Comparison of ENCODE assay signal across 25 cellular contexts in genomic region chr3:14007006-14007405, GRCh38.
"Had no signal": no experiment of that assay in that cellular context is flagged by ENCODE, and none has a peak within 500 bp of the region (broad histone marks: within the 10 kb centered on the region; RNA-seq: fewer than 3 reads in every experiment).

No MANE protein-coding gene starts in this region.

- H3K36me3 Mint-ChIP-seq: natural killer cell treated with Interleukin-12 subunit alpha and Interleukin-12 subunit beta and Interleukin-15 and Interleukin-18, amount 100 ng/mL, for 72 hours; stimulated activated naive B cell treated with anti-CD40 and anti-IgM and Interleukin-4, amounts not matched to agents 10 μg/mL and 1 μg/mL and 100 μg/mL, for 72 hours had no signal

- H3K36me3 ChIP-seq: gastroesophageal sphincter, heart left ventricle, left lung, ovary, thoracic aorta, tibial nerve, upper lobe of left lung had no signal

- ATAC-seq: effector memory CD8-positive, alpha-beta T cell; esophagus mucosa; gastroesophageal sphincter; heart left ventricle; left lung; natural killer cell treated with Interleukin-12 subunit alpha and Interleukin-12 subunit beta and Interleukin-15 and Interleukin-18, amount 100 ng/mL, for 72 hours; psoas muscle; right cardiac atrium; stimulated activated naive B cell treated with anti-CD40 and anti-IgM and Interleukin-4, amounts not matched to agents 10 μg/mL and 1 μg/mL and 100 μg/mL, for 72 hours had no signal

- H3K4me2 ChIP-seq: hepatocyte had no signal

- H3K4me3 Mint-ChIP-seq: effector memory CD8-positive, alpha-beta T cell; natural killer cell treated with Interleukin-12 subunit alpha and Interleukin-12 subunit beta and Interleukin-15 and Interleukin-18, amount 100 ng/mL, for 72 hours; neural crest cell; stimulated activated naive B cell treated with anti-CD40 and anti-IgM and Interleukin-4, amounts not matched to agents 10 μg/mL and 1 μg/mL and 100 μg/mL, for 72 hours; stimulated activated naive CD8-positive, alpha-beta T cell treated with anti-CD3 and anti-CD28 coated beads, Interleukin-15, Interleukin-2, amounts not matched to agents 100 ng/mL and 50 ng/mL, for 24 hours had no signal

- H3K4me1 Mint-ChIP-seq: neural crest cell; stimulated activated naive B cell treated with anti-CD40 and anti-IgM and Interleukin-4, amounts not matched to agents 10 μg/mL and 1 μg/mL and 100 μg/mL, for 72 hours had no signal

- H2AFZ ChIP-seq: hepatocyte had no signal

- H3K4me3 ChIP-seq: gastroesophageal sphincter, heart left ventricle, hepatocyte, left lung, ovary, psoas muscle, skin epidermis, thoracic aorta, tibial nerve, upper lobe of left lung had no signal

- H3K4me1 ChIP-seq: gastroesophageal sphincter, heart left ventricle, left lung, psoas muscle, tibial nerve, upper lobe of left lung had no signal

- H3K9me3 ChIP-seq: ovary, psoas muscle, thoracic aorta had no signal

- H3K27ac Mint-ChIP-seq: effector memory CD8-positive, alpha-beta T cell; natural killer cell treated with Interleukin-12 subunit alpha and Interleukin-12 subunit beta and Interleukin-15 and Interleukin-18, amount 100 ng/mL, for 72 hours; stimulated activated naive B cell treated with anti-CD40 and anti-IgM and Interleukin-4, amounts not matched to agents 10 μg/mL and 1 μg/mL and 100 μg/mL, for 72 hours; stimulated activated naive CD8-positive, alpha-beta T cell treated with anti-CD3 and anti-CD28 coated beads, Interleukin-15, Interleukin-2, amounts not matched to agents 100 ng/mL and 50 ng/mL, for 24 hours had no signal

- H3K27me3 ChIP-seq: gastroesophageal sphincter, heart left ventricle, hepatocyte, left lung, ovary, tibial nerve, upper lobe of left lung had no signal

- H3K9me3 Mint-ChIP-seq: natural killer cell treated with Interleukin-12 subunit alpha and Interleukin-12 subunit beta and Interleukin-15 and Interleukin-18, amount 100 ng/mL, for 72 hours; stimulated activated naive CD8-positive, alpha-beta T cell treated with anti-CD3 and anti-CD28 coated beads, Interleukin-15, Interleukin-2, amounts not matched to agents 100 ng/mL and 50 ng/mL, for 24 hours had no signal

- DNase-seq: cerebellar nuclear complex; cortex of kidney; effector memory CD8-positive, alpha-beta T cell; foreskin fibroblast; heart left ventricle; kidney; left lung; occipital lobe; ovary; posterior cingulate gyrus; psoas muscle; right cardiac atrium; stimulated activated CD4-positive, alpha-beta T cell treated with anti-CD3 and anti-CD28 coated beads, Interleukin-15, amount 100 ng/mL, for 24 hours; stimulated activated CD4-positive, alpha-beta T cell treated with anti-CD3 and anti-CD28 coated beads, Interleukin-2, amount 100 ng/mL, for 48 hours; stimulated activated naive B cell treated with anti-CD40 and anti-IgM and Interleukin-4, amounts not matched to agents 10 μg/mL and 1 μg/mL and 100 μg/mL, for 72 hours; upper lobe of left lung had no signal

- H3K79me2 ChIP-seq: hepatocyte had no signal

- H3K27ac ChIP-seq: gastroesophageal sphincter, heart left ventricle, hepatocyte, left lung, ovary, psoas muscle, skin epidermis, thoracic aorta, tibial nerve, upper lobe of left lung had no signal
